In the genomic region with DNA sequence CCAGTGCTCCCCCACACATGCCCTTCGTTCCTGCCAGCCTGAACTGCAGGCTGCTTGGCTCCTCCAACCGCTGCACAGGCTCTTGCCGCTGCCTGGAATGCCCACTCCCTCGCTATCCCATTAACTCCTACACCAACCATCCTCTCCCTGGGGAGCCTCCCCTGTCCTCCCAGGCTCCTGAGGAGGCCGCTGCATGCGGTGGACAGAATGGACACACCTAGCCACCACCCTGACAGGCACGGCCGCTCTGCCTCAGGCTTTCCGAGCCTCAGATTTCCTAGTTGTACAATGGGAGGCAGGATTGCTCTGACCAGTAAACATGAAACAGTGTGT, we compare ENCODE assay signal across 8 cellular contexts. TPM values are rescaled to one million over a fixed set of nuclear protein-coding genes. Genes with fewer than 3 reads are reported as not detected.
DNase-seq lines count a peak whose midpoint lies in the region; ATAC-seq and TF ChIP-seq lines count a peak whose summit lies in the region.

No MANE protein-coding gene starts in this region.

- peaks cover 55% of the 10 kb centered on the region for H4K20me1 ChIP-seq in BLaER1
- H4K20me1 ChIP-seq in osteoblast (ENCODE audit: insufficient read depth, low read length), result peaks cover 16% of the 10 kb centered on the region

- H3K9ac ChIP-seq in BLaER1, result peak overlapping the region; percentile 98

- no peaks in the 10 kb centered on the region for H3K79me2 ChIP-seq in osteoblast (ENCODE audit: insufficient read depth, low read length)

- TF ChIP-seq CTCF in Peyer's patch (IDR thresholded peaks at IDR 0.05) (no peak), gastroesophageal sphincter (IDR thresholded peaks at IDR 0.05) (no peak), osteoblast (IDR thresholded peaks at IDR 0.05; ENCODE audit: extremely low read depth, low read depth, low read length) (no peak), adrenal gland (IDR thresholded peaks at IDR 0.05) (no peak)

- H2AFZ ChIP-seq in osteoblast (ENCODE audit: low read length), result no peak overlapping the region

- no peak for ATAC-seq in gastroesophageal sphincter
- no peak for ATAC-seq in GM18861 (IDR thresholded peaks at IDR 0.05; ENCODE audit: unreplicated experiment)
- no peak for ATAC-seq in HG03439 (IDR thresholded peaks at IDR 0.05; ENCODE audit: unreplicated experiment)
- no peak for ATAC-seq in HG02642 (IDR thresholded peaks at IDR 0.05; ENCODE audit: poor library complexity, unreplicated experiment)

- DNase-seq in Peyer's patch (peak in 1 of 3 donors; percentile 59), osteoblast (ENCODE audit: insufficient read length, low spot score, missing footprints) (peak; percentile 54), adrenal gland (no peak)

- H3K4me3 ChIP-seq in BLaER1 (peak overlapping the region; percentile 95), Peyer's patch (peak overlapping the region in 3 of 4 donors; percentile 1 to 99 (median 78)), gastroesophageal sphincter (peak overlapping the region; percentile 74 to 97), osteoblast (ENCODE audit: insufficient read depth, low read length) (peak overlapping the region; percentile 28), adrenal gland (no peak overlapping the region)

- intact Hi-C loops in adrenal gland (cut with DNase I), result no loop called here

- no peaks in the 10 kb centered on the region for H3K9me3 ChIP-seq in BLaER1
- no peaks in the 10 kb centered on the region for H3K9me3 ChIP-seq in Peyer's patch
- no peaks in the 10 kb centered on the region for H3K9me3 ChIP-seq in gastroesophageal sphincter
- no peaks in the 10 kb centered on the region for H3K9me3 ChIP-seq in osteoblast (ENCODE audit: low read depth, low read length)
- no peaks in the 10 kb centered on the region for H3K9me3 ChIP-seq in adrenal gland (replicated peaks in 1 of 3)

- H3K27me3 ChIP-seq in BLaER1 (no peaks in the 10 kb centered on the region), Peyer's patch (no peaks in the 10 kb centered on the region), gastroesophageal sphincter (no peaks in the 10 kb centered on the region), osteoblast (ENCODE audit: insufficient read depth, low read length) (peaks cover 12% of the 10 kb centered on the region), adrenal gland (no peaks in the 10 kb centered on the region)

- WGBS in gastroesophageal sphincter (ENCODE audit: low coverage in 1 of 2), 2 donors, result 59 to 60% methylated on average over 4 to 6 of the region's 9 CpGs
- WGBS in adrenal gland, 4 donors, result 79 to 87% (median 84%) methylated on average over 7 to 9 of the region's 9 CpGs

- H3K4me1 ChIP-seq in BLaER1 (peaks cover 67% of the 10 kb centered on the region), Peyer's patch (peaks cover 0 to 46% (median 10%) of the 10 kb centered on the region in 4 donors), gastroesophageal sphincter (peaks cover 4 to 78% (median 44%) of the 10 kb centered on the region in 3 donors), osteoblast (ENCODE audit: insufficient read depth, low read length) (peaks cover 13% of the 10 kb centered on the region), adrenal gland (replicated peaks in 1 of 2) (peaks cover 7 to 19% of the 10 kb centered on the region in 2 donors)

- TF ChIP-seq EP300 in gastroesophageal sphincter (IDR thresholded peaks at IDR 0.05), result no peak

- H3K27ac ChIP-seq in BLaER1, result peak overlapping the region; percentile 98
- H3K27ac ChIP-seq in Peyer's patch, result peak overlapping the region; percentile 38 to 98 (median 88)
- H3K27ac ChIP-seq in gastroesophageal sphincter, result peak overlapping the region; percentile 88 to 99 (median 97)
- no peak overlapping the region for H3K27ac ChIP-seq in osteoblast (ENCODE audit: low read depth, low read length)
- H3K27ac ChIP-seq in adrenal gland, result peak overlapping the region in 2 of 5 donors; percentile 76 to 79

- peak overlapping the region; percentile 98 for H3K4me2 ChIP-seq in BLaER1
- peak overlapping the region; percentile 88 for H3K4me2 ChIP-seq in osteoblast (ENCODE audit: insufficient read depth, low read length)

- TF ChIP-seq POLR2A in Peyer's patch (IDR thresholded peaks at IDR 0.05), result no peak
- TF ChIP-seq POLR2A in gastroesophageal sphincter (IDR thresholded peaks at IDR 0.05), result peak in 1 of 2 donors; percentile 5
- no peak for TF ChIP-seq POLR2A in adrenal gland (IDR thresholded peaks at IDR 0.05)

- H3K36me3 ChIP-seq in BLaER1 (peaks cover 36% of the 10 kb centered on the region), Peyer's patch (peaks cover 0 to 22% (median 0%) of the 10 kb centered on the region in 3 donors), gastroesophageal sphincter (peaks cover 0 to 27% of the 10 kb centered on the region in 2 donors), osteoblast (ENCODE audit: insufficient read depth, low read length) (peaks cover 8% of the 10 kb centered on the region), adrenal gland (replicated peaks in 1 of 2) (peaks cover 0 to 8% of the 10 kb centered on the region in 2 donors)

RNA-seq across cellular contexts. Expression of a gene that starts 2.3 kb away (rescaled TPM):
- total RNA-seq in Peyer's patch (100 to 1,000 TPM; 150 to 455 (median 312) TPM), gastroesophageal sphincter (100 to 1,000 TPM; 125 to 186 (median 147) TPM), osteoblast (23.3 and 33.7 TPM in 2 replicates), adrenal gland (10 to 100 TPM in 6 of 8 donors, 1 to 10 TPM in 2; 5.9 to 23.5 (median 13.7) TPM)
- 100 to 1,000 TPM in 1 of 3 donors, 10 to 100 TPM in 1, 1 to 10 TPM in 1; 6.1 to 115 (median 45.6) TPM for polyA plus RNA-seq in adrenal gland

RNA-seq across cellular contexts. Expression of a gene that starts 12.3 kb away (rescaled TPM):
- total RNA-seq in Peyer's patch, result 10 to 100 TPM in 1 of 4 donors, 1 to 10 TPM in 3; 7.4 to 13.1 (median 9.1) TPM
- 10 to 100 TPM; 10.2 to 32.6 (median 26.3) TPM for total RNA-seq in gastroesophageal sphincter
- total RNA-seq in osteoblast, result 13.3 and 17.4 TPM in 2 replicates
- 10 to 100 TPM; 14.3 to 28.7 (median 19.5) TPM for total RNA-seq in adrenal gland
- 10 to 100 TPM in 1 of 3 donors, 1 to 10 TPM in 2; 7.3 to 20.8 (median 8.0) TPM for polyA plus RNA-seq in adrenal gland

RNA-seq across cellular contexts. Expression of a gene that starts 12.5 kb away (rescaled TPM):
- total RNA-seq in Peyer's patch (100 to 1,000 TPM; 142 to 246 (median 153) TPM), gastroesophageal sphincter (100 to 1,000 TPM; 200 to 329 (median 260) TPM), osteoblast (128 and 135 TPM in 2 replicates), adrenal gland (100 to 1,000 TPM; 177 to 322 (median 224) TPM)
- polyA plus RNA-seq in adrenal gland, result 100 to 1,000 TPM; 489 to 891 (median 742) TPM

RNA-seq across cellular contexts. Expression of a gene that starts 18.9 kb away (rescaled TPM):
- total RNA-seq in Peyer's patch (10 to 100 TPM in 1 of 4 donors, 1 to 10 TPM in 3; 2.6 to 13.2 (median 6.0) TPM), gastroesophageal sphincter (1 to 10 TPM; 3.0 to 6.8 (median 5.2) TPM), osteoblast (5.0 and 5.1 TPM in 2 replicates), adrenal gland (10 to 100 TPM in 1 of 8 donors, 1 to 10 TPM in 7; 5.1 to 15.9 (median 6.7) TPM)
- 1 to 10 TPM; 6.7 to 9.1 (median 8.4) TPM for polyA plus RNA-seq in adrenal gland

RNA-seq across cellular contexts. Expression of a gene that starts 55.6 kb away (rescaled TPM):
- total RNA-seq in Peyer's patch (not detected), gastroesophageal sphincter (not detected), osteoblast (not detected in 2 replicates), adrenal gland (not detected)
- polyA plus RNA-seq in adrenal gland, result under 1 TPM in 2 of 3 donors, not detected in 1; 0.07 to 0.24 TPM

Comparison
In these comparisons a context has a peak if more than half of its experiments do, and no peak if none do; other contexts are left out.
1. H3K4me3 ChIP-seq: peak in BLaER1 (single experiment), Peyer's patch (3 of 4), gastroesophageal sphincter (2 of 2) and osteoblast (single experiment); none in adrenal gland (0 of 4).